In the genomic region with DNA sequence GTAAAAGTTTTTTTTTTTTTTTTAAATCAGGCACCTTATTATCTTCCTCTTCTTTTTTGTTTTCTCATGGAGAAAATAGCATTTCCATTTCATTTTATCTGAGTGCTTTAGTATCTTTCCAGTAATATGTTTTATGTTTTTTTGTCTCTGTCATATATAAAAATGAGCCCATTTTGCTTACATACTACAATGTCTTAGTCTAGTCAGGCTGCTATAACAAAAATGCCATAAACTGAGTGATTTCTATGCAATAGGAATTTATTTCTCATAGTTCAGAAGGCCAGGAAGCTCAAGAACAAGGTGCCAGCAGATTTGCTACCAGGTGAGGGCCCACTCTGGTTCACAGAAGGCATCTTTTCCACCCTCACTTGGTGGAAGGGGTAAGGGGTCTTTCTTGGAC, we compare ENCODE assay signal across 9 cellular contexts.
"Had no signal": no experiment of that assay in that cellular context is flagged by ENCODE, and none has a peak within 500 bp of the region (broad histone marks: within the 10 kb centered on the region; RNA-seq: fewer than 3 reads in every experiment).

No MANE protein-coding gene starts in this region.

- H3K27ac Mint-ChIP-seq: H9, HFFc6 had no signal

- FAIRE-seq: H1, H54 had no signal

- ATAC-seq: HCT116 had no signal

- H3K4me3 ChIP-seq: GM23248, HAP-1 had no signal

- H3K36me3 ChIP-seq: HAP-1 had no signal

- H3K9ac ChIP-seq: GM23248 had no signal

- H3K27ac ChIP-seq: GM23248 had no signal

- H2AFZ ChIP-seq: GM23248 had no signal

- DNase-seq: GM23248, GOT3, H7, H9, HFFc6 had no signal

- H3K4me1 ChIP-seq: HAP-1 had no signal

- H3K9me3 Mint-ChIP-seq: H9, HFFc6 had no signal

- H3K4me3 Mint-ChIP-seq: H9, HFFc6 had no signal

- H3K9me3 ChIP-seq: HAP-1 had no signal
